1 cellular context compared by ENCODE assay signal in genomic region chr4:153647975-153648374, GRCh38.
TF ChIP-seq lines count a peak whose summit lies in the region.

No MANE protein-coding gene starts in this region.

TF ChIP-seq in K562, 482 proteins besides CTCF, POLR2A, EP300 and RAD21 (continued from another document):
- TF ChIP-seq PBX2 (CRISPR knock-in tag; IDR thresholded peaks at IDR 0.05; ENCODE audit: low read depth) (0 out of 2 replicates have a peak, but pooled peaks have one; percentile 22), PBX2 (tag; conservative IDR thresholded peaks at IDR 0.05; ENCODE audit: low read depth) (no peak), ZKSCAN8 (CRISPR knock-in tag; IDR thresholded peaks at IDR 0.05) (no peak), PHF21A (IDR thresholded peaks at IDR 0.05; ENCODE audit: borderline replicate concordance, low read depth) (no peak), ZC3H11A (IDR thresholded peaks at IDR 0.05; ENCODE audit: low read depth, low read length) (no peak), E2F6 (IDR thresholded peaks at IDR 0.05; ENCODE audit: borderline replicate concordance in 1 of 2, extremely low read depth in 1 of 2, insufficient read depth in 1 of 2, insufficient read length in 1 of 2, low read depth in 1 of 2, low read length in 1 of 2, poor library complexity in 1 of 2, severe bottlenecking in 1 of 2) (peak in 1 of 2 experiments; percentile 32), REST (CRISPR knock-in tag; IDR thresholded peaks at IDR 0.05; ENCODE audit: low read depth) (no peak), PKNOX1 (IDR thresholded peaks at IDR 0.05) (peak; percentile 88), L3MBTL2 (IDR thresholded peaks at IDR 0.05) (peak; percentile 74), MGA (IDR thresholded peaks at IDR 0.05) (peak; percentile 44; the same call in 1 of the 2 replicates)
